In the genomic region with DNA sequence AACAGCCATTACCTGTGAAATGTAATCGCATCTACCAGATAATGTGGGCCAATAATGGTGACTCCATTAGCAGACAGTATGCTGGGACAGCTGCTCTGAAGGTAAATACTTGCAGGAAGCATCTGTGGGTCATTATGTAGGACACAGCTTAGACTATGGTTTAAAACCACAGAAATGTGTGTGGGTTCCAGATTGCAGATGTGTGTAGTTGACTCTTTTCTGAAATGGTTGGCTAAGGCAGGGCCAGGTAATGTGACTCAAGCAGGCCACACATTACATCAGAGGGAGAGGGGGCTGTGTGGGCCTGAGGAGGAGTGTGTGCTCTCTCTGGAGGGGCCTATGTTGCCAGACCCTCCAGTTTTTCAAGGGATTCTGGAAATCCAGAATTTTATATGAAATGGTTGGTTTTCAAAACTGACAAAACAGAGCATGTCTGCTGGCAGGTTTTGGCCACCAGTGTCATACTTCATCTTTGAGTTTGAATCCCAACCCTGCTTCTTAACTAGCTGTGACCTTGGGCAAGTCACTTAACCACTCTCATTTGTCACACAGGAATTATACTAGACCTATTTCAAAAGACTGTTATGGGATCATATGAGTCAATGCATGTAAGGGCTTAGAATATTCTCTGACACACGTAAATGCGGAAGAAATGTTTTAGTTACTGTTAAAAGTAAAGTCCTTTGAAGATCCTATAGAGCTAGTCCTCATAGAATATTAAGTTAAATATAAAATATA, we compare ENCODE assay signal across 11 cellular contexts.
A peak's percentile ranks its signal among the peaks of the same experiment; 100 is the strongest.
DNase-seq lines count a peak whose midpoint lies in the region; ATAC-seq, FAIRE-seq and TF ChIP-seq lines count a peak whose summit lies in the region.
"Had no signal": no experiment of that assay in that cellular context is flagged by ENCODE, and none has a peak within 500 bp of the region (broad histone marks: within the 10 kb centered on the region; RNA-seq: fewer than 3 reads in every experiment).

No MANE protein-coding gene starts in this region.

- ATAC-seq in activated T-cell treated with anti-CD3 and anti-CD28 coated beads, Interleukin-2, amount 50 U/mL, for 4 hours, result peak; percentile 14 to 43
- peak; percentile 87 for ATAC-seq in HG03521 (IDR thresholded peaks at IDR 0.05; ENCODE audit: unreplicated experiment)
- peak in 1 of 2 donors; percentile 36 for ATAC-seq in stimulated activated naive B cell treated with anti-CD40 and anti-IgM and Interleukin-4, amounts not matched to agents 10 μg/mL and 1 μg/mL and 100 μg/mL, for 72 hours (replicated peaks)
- no peak for ATAC-seq in GM18873 (IDR thresholded peaks at IDR 0.05; ENCODE audit: low FRiP score, unreplicated experiment)

- no peaks in the 10 kb centered on the region for H4K20me1 ChIP-seq in astrocyte (ENCODE audit: insufficient read depth, low read length)

- H3K36me3 Mint-ChIP-seq in activated T-cell treated with anti-CD3 and anti-CD28 coated beads, Interleukin-2, amount 50 U/mL, for 4 hours (ENCODE audit: insufficient read depth), result peaks cover 12% of the 10 kb centered on the region
- H3K36me3 Mint-ChIP-seq in astrocyte (ENCODE audit: low read depth, unreplicated experiment), result no peaks in the 10 kb centered on the region
- H3K36me3 Mint-ChIP-seq in stimulated activated naive B cell treated with anti-CD40 and anti-IgM and Interleukin-4, amounts not matched to agents 10 μg/mL and 1 μg/mL and 100 μg/mL, for 72 hours, result peaks cover 33 to 35% of the 10 kb centered on the region in 2 donors

- H2AFZ ChIP-seq in astrocyte (ENCODE audit: low read depth, low read length), result no peak overlapping the region

- peak overlapping the region; percentile 95 for H3K27ac Mint-ChIP-seq in astrocyte (ENCODE audit: unreplicated experiment)
- peak overlapping the region; percentile 11 for H3K27ac Mint-ChIP-seq in stimulated activated naive B cell treated with anti-CD40 and anti-IgM and Interleukin-4, amounts not matched to agents 10 μg/mL and 1 μg/mL and 100 μg/mL, for 72 hours

- no peak overlapping the region for H3K9ac ChIP-seq in astrocyte (ENCODE audit: low read length)

- no peak for DNase-seq in activated T-cell treated with anti-CD3 and anti-CD28 coated beads, Interleukin-2, amount 50 U/mL, for 4 hours
- DNase-seq in activated T-cell treated with anti-CD3 and anti-CD28 coated beads for 4 hours, result no peak
- DNase-seq in astrocyte (ENCODE audit: low read depth), result peak; percentile 91
- DNase-seq in stimulated activated naive B cell treated with anti-CD40 and anti-IgM and Interleukin-4, amounts not matched to agents 10 μg/mL and 1 μg/mL and 100 μg/mL, for 72 hours, result no peak
- no peak for DNase-seq in activated CD4-positive, alpha-beta T cell treated with anti-CD3 and anti-CD28 coated beads, Interleukin-2, amount 50 U/mL, for 48 hours
- no peak for DNase-seq in activated CD4-positive, alpha-beta T cell treated with anti-CD3 and anti-CD28 coated beads for 1 hour
- DNase-seq: cerebellar nuclear complex, SW 1271 had no signal

- H3K9me3 Mint-ChIP-seq in activated T-cell treated with anti-CD3 and anti-CD28 coated beads, Interleukin-2, amount 50 U/mL, for 4 hours, result no peaks in the 10 kb centered on the region
- H3K9me3 Mint-ChIP-seq in astrocyte (ENCODE audit: unreplicated experiment), result no peaks in the 10 kb centered on the region
- no peaks in the 10 kb centered on the region for H3K9me3 Mint-ChIP-seq in stimulated activated naive B cell treated with anti-CD40 and anti-IgM and Interleukin-4, amounts not matched to agents 10 μg/mL and 1 μg/mL and 100 μg/mL, for 72 hours

- H3K36me3 ChIP-seq in astrocyte (ENCODE audit: insufficient read depth, low read length), result no peaks in the 10 kb centered on the region

- no peaks in the 10 kb centered on the region for H3K9me3 ChIP-seq in astrocyte (ENCODE audit: insufficient read depth, low read depth, low read length)

- H3K79me2 ChIP-seq in astrocyte (ENCODE audit: insufficient read depth, low read length), result no peaks in the 10 kb centered on the region

- no peak for TF ChIP-seq CTCF in astrocyte (IDR thresholded peaks at IDR 0.05; ENCODE audit: insufficient read depth, low read depth, low read length)

- peak; percentile 86 for FAIRE-seq in astrocyte (lab: Jason Lieb, UNC)
- FAIRE-seq: D721Med had no signal

- H3K4me2 ChIP-seq in astrocyte (ENCODE audit: low read length), result peak overlapping the region; percentile 7

- no peaks in the 10 kb centered on the region for H3K4me1 Mint-ChIP-seq in activated T-cell treated with anti-CD3 and anti-CD28 coated beads, Interleukin-2, amount 50 U/mL, for 4 hours (ENCODE audit: low read depth)
- H3K4me1 Mint-ChIP-seq in astrocyte (ENCODE audit: low read depth, unreplicated experiment), result peaks cover 33% of the 10 kb centered on the region
- H3K4me1 Mint-ChIP-seq in stimulated activated naive B cell treated with anti-CD40 and anti-IgM and Interleukin-4, amounts not matched to agents 10 μg/mL and 1 μg/mL and 100 μg/mL, for 72 hours, result peaks cover 0 to 5% of the 10 kb centered on the region in 2 donors

- H3K4me3 ChIP-seq in astrocyte (ENCODE audit: insufficient read depth, low read depth, low read length), result no peak overlapping the region

- no peaks in the 10 kb centered on the region for H3K27me3 ChIP-seq in astrocyte (ENCODE audit: insufficient read depth, low read length)

- H3K4me3 Mint-ChIP-seq in activated T-cell treated with anti-CD3 and anti-CD28 coated beads, Interleukin-2, amount 50 U/mL, for 4 hours, result no peak overlapping the region
- H3K4me3 Mint-ChIP-seq in astrocyte (ENCODE audit: unreplicated experiment), result no peak overlapping the region
- H3K4me3 Mint-ChIP-seq in stimulated activated naive B cell treated with anti-CD40 and anti-IgM and Interleukin-4, amounts not matched to agents 10 μg/mL and 1 μg/mL and 100 μg/mL, for 72 hours, result no peak overlapping the region

- H3K4me1 ChIP-seq in astrocyte (ENCODE audit: insufficient read depth, low read length), result peaks cover 10% of the 10 kb centered on the region

- H3K27ac ChIP-seq in astrocyte (ENCODE audit: low read depth, low read length), result no peak overlapping the region

- H3K27me3 Mint-ChIP-seq in activated T-cell treated with anti-CD3 and anti-CD28 coated beads, Interleukin-2, amount 50 U/mL, for 4 hours (ENCODE audit: low read depth), result no peaks in the 10 kb centered on the region
- no peaks in the 10 kb centered on the region for H3K27me3 Mint-ChIP-seq in astrocyte (ENCODE audit: low read depth, unreplicated experiment)
- no peaks in the 10 kb centered on the region for H3K27me3 Mint-ChIP-seq in stimulated activated naive B cell treated with anti-CD40 and anti-IgM and Interleukin-4, amounts not matched to agents 10 μg/mL and 1 μg/mL and 100 μg/mL, for 72 hours
